In genomic region chr12:112979281-112979680, GRCh38 we compare ENCODE assay signal across 8 cellular contexts. TPM values are rescaled to one million over a fixed set of nuclear protein-coding genes. Genes with fewer than 3 reads are reported as not detected.
DNase-seq lines count a peak whose midpoint lies in the region; ATAC-seq, FAIRE-seq and TF ChIP-seq lines count a peak whose summit lies in the region.

No MANE protein-coding gene starts in this region.

- TF ChIP-seq CTCF in esophagus muscularis mucosa (IDR thresholded peaks at IDR 0.05): no peak

- FAIRE-seq in GM19239 (lab: Jason Lieb, UNC): no peak

- ATAC-seq in GM21367 (IDR thresholded peaks at IDR 0.05; ENCODE audit: unreplicated experiment) (peak; percentile 35), GM21515 (IDR thresholded peaks at IDR 0.05; ENCODE audit: unreplicated experiment) (no peak)
- ATAC-seq in activated CD4-positive, CD25-positive, alpha-beta regulatory T cell treated with anti-CD3 and anti-CD28 coated beads, Interleukin-2, amount 50 U/mL, for 24 hours: peak; percentile 34

- TF ChIP-seq POLR2A in esophagus muscularis mucosa (IDR thresholded peaks at IDR 0.05; ENCODE audit: low read depth): no peak

- peak overlapping the region; percentile 60 to 81 (median 72) for H3K27ac ChIP-seq in esophagus muscularis mucosa (replicated peaks in 1 of 4)

- no peaks in the 10 kb centered on the region for H3K27me3 ChIP-seq in esophagus muscularis mucosa

- H3K9me3 ChIP-seq in esophagus muscularis mucosa: peaks cover 0 to 16% (median 4%) of the 10 kb centered on the region in 4 donors

- DNase-seq in esophagus muscularis mucosa (ENCODE audit: extremely low spot score) (peak; percentile 90), GM19239 (ENCODE audit: insufficient read length, low spot score) (no peak), globus pallidus (ENCODE audit: low spot score) (no peak), NCI-H146 treated with DMSO at 0.1 percent for 48 hours (lab: John Stamatoyannopoulos, UW; ENCODE audit: unreplicated experiment) (no peak)
- peak; percentile 21 for DNase-seq in stimulated activated CD8-positive, alpha-beta memory T cell treated with anti-CD3 and anti-CD28 coated beads, Interleukin-15, amount 100 ng/mL, for 1 hour (ENCODE audit: low read depth)

- H3K36me3 ChIP-seq in esophagus muscularis mucosa: no peaks in the 10 kb centered on the region

- H3K4me3 ChIP-seq in esophagus muscularis mucosa: peak overlapping the region; percentile 51 to 63 (median 53)

- H3K4me1 ChIP-seq in esophagus muscularis mucosa: peaks cover 6 to 22% (median 16%) of the 10 kb centered on the region in 4 donors

- intact Hi-C loops in esophagus muscularis mucosa (cut with DNase I): no loop called here

- WGBS in esophagus muscularis mucosa: 39% methylated on average over 4 of the region's 4 CpGs

- no peak for TF ChIP-seq EP300 in esophagus muscularis mucosa (IDR thresholded peaks at IDR 0.05)

RNA-seq across cellular contexts. Expression of gene OAS2, which starts 1.0 kb away (rescaled TPM):
- 1 to 10 TPM; 4.8 to 9.1 (median 7.4) TPM for total RNA-seq in esophagus muscularis mucosa

RNA-seq across cellular contexts. Expression of gene OAS3, which starts 41.0 kb away (rescaled TPM):
- 1 to 10 TPM; 6.0 to 9.6 (median 9.2) TPM for total RNA-seq in esophagus muscularis mucosa

Comparison
In these comparisons a context has a peak if more than half of its experiments do, and no peak if none do; other contexts are left out.
1. DNase-seq: peak in esophagus muscularis mucosa (single experiment) and stimulated activated CD8-positive, alpha-beta memory T cell treated with anti-CD3 and anti-CD28 coated beads, Interleukin-15, amount 100 ng/mL, for 1 hour (single experiment); none in GM19239 (single experiment), globus pallidus (single experiment) and NCI-H146 treated with DMSO at 0.1 percent for 48 hours (single experiment).